8 cellular contexts compared by ENCODE assay signal in genomic region chr4:41935652-41936021, GRCh38. TPM values are rescaled to one million over a fixed set of nuclear protein-coding genes. Genes with fewer than 3 reads are reported as not detected.
A peak's percentile ranks its signal among the peaks of the same experiment; 100 is the strongest.
DNase-seq lines count a peak whose midpoint lies in the region; ATAC-seq lines count a peak whose summit lies in the region.

No MANE protein-coding gene starts in this region.

- H3K9ac ChIP-seq in Karpas-422 (ENCODE audit: low read length), result peak overlapping the region; percentile 99
- H3K9ac ChIP-seq in iPS-18a (ENCODE audit: low read length), result peak overlapping the region; percentile 93

- H3K36me3 Mint-ChIP-seq in CD4-positive, alpha-beta memory T cell, result peaks cover 14 to 28% of the 10 kb centered on the region in 2 donors
- H3K36me3 Mint-ChIP-seq in activated naive CD8-positive, alpha-beta T cell treated with anti-CD3 and anti-CD28 coated beads for 36 hours, result peaks cover 24% of the 10 kb centered on the region

- peaks cover 0 to 2% (median 0%) of the 10 kb centered on the region in 8 donors for H3K9me3 Mint-ChIP-seq in CD4-positive, alpha-beta memory T cell
- H3K9me3 Mint-ChIP-seq in activated naive CD8-positive, alpha-beta T cell treated with anti-CD3 and anti-CD28 coated beads for 36 hours, result no peaks in the 10 kb centered on the region

- peak overlapping the region; percentile 96; the same call in 1 of the 2 replicates for H2AFZ ChIP-seq in Karpas-422 (ENCODE audit: low read length)

- H3K36me3 ChIP-seq in CD4-positive, alpha-beta memory T cell (ENCODE audit: insufficient read depth, low read length), result peaks cover 8% of the 10 kb centered on the region
- peaks cover 34% of the 10 kb centered on the region for H3K36me3 ChIP-seq in Karpas-422 (ENCODE audit: insufficient read depth, low read length)
- peaks cover 24% of the 10 kb centered on the region for H3K36me3 ChIP-seq in iPS-18a (ENCODE audit: control insufficient read depth, low read depth, low read length)

- peaks cover 6% of the 10 kb centered on the region; the same call in 1 of the 2 replicates for H4K20me1 ChIP-seq in Karpas-422 (ENCODE audit: insufficient read depth, low read depth, low read length)

- peaks cover 40% of the 10 kb centered on the region for H3K4me1 ChIP-seq in CD4-positive, alpha-beta memory T cell (ENCODE audit: insufficient read depth, low read length)
- H3K4me1 ChIP-seq in Karpas-422 (ENCODE audit: low read length) (peaks cover 46% of the 10 kb centered on the region), iPS-18a (ENCODE audit: control insufficient read depth, low read depth, low read length) (no peaks in the 10 kb centered on the region)

- peak overlapping the region; percentile 98 for H3K4me2 ChIP-seq in Karpas-422 (ENCODE audit: low read depth, low read length, poor library complexity, severe bottlenecking)

- H3K27me3 Mint-ChIP-seq in CD4-positive, alpha-beta memory T cell, result peaks cover 0 to 2% of the 10 kb centered on the region in 2 donors
- no peaks in the 10 kb centered on the region for H3K27me3 Mint-ChIP-seq in activated naive CD8-positive, alpha-beta T cell treated with anti-CD3 and anti-CD28 coated beads for 36 hours

- CTCF ChIA-PET in CD4-positive, alpha-beta memory T cell (lab: Charles Lee; ENCODE audit: partially characterized antibody), result interaction anchor here (1.5 kb wide), 1 partner anchor 12 kb away, joined by 3 read pairs; no protein-coding TSS in a partner anchor

- peak in 2 of 5 donors; percentile 4 to 56 for DNase-seq in CD4-positive, alpha-beta memory T cell
- DNase-seq in Karpas-422 (peak; percentile 77), hypothalamus (lab: John Stamatoyannopoulos, UW) (no peak)
- peak; percentile 29 for DNase-seq in activated naive CD8-positive, alpha-beta T cell treated with anti-CD3 and anti-CD28 coated beads for 36 hours
- DNase-seq in stimulated activated CD4-positive, alpha-beta T cell treated with anti-CD3 and anti-CD28 coated beads, Interleukin-1b, Interleukin-23, amount 100 ng/mL, for 48 hours, result peak; percentile 44

- peak overlapping the region; percentile 68 to 89 for H3K4me3 ChIP-seq in CD4-positive, alpha-beta memory T cell (ENCODE audit: low read length in 2 of 2)
- H3K4me3 ChIP-seq in Karpas-422 (ENCODE audit: low read length), result peak overlapping the region; percentile 99
- H3K4me3 ChIP-seq in iPS-18a (ENCODE audit: low read length), result peak overlapping the region; percentile 97

- POLR2A ChIA-PET in CD4-positive, alpha-beta memory T cell (lab: Charles Lee; ENCODE audit: partially characterized antibody), result interaction anchor here (3.1 kb wide), 1 partner anchor 55 kb away, joined by 19 read pairs; the partner anchor contains the start of gene SLC30A9

- H3K27ac Mint-ChIP-seq in CD4-positive, alpha-beta memory T cell, result peak overlapping the region; percentile 48 to 93 (median 92)
- H3K27ac Mint-ChIP-seq in activated naive CD8-positive, alpha-beta T cell treated with anti-CD3 and anti-CD28 coated beads for 36 hours, result peak overlapping the region; percentile 97

- intact Hi-C loops in CD4-positive, alpha-beta memory T cell (cut with micrococcal nuclease), result loop anchor here (1.0 kb wide), 1 partner anchor 55 kb away; the partner anchor contains the start of gene SLC30A9

- peaks cover 30 to 52% (median 42%) of the 10 kb centered on the region in 4 donors for H3K4me1 Mint-ChIP-seq in CD4-positive, alpha-beta memory T cell
- peaks cover 37% of the 10 kb centered on the region for H3K4me1 Mint-ChIP-seq in activated naive CD8-positive, alpha-beta T cell treated with anti-CD3 and anti-CD28 coated beads for 36 hours

- peak; percentile 18 for ATAC-seq in GM21360 (IDR thresholded peaks at IDR 0.05; ENCODE audit: unreplicated experiment)
- no peak for ATAC-seq in GM19467 (IDR thresholded peaks at IDR 0.05; ENCODE audit: unreplicated experiment)

- H3K9me3 ChIP-seq in CD4-positive, alpha-beta memory T cell (ENCODE audit: control insufficient read depth in 1 of 2, low read length in 2 of 2), result no peaks in the 10 kb centered on the region
- no peaks in the 10 kb centered on the region for H3K9me3 ChIP-seq in Karpas-422 (ENCODE audit: low read length)
- no peaks in the 10 kb centered on the region for H3K9me3 ChIP-seq in iPS-18a (ENCODE audit: control insufficient read depth, low read depth, low read length)

- H3K4me3 Mint-ChIP-seq in CD4-positive, alpha-beta memory T cell, result peak overlapping the region; percentile 95 to 98 (median 96)
- peak overlapping the region; percentile 99 for H3K4me3 Mint-ChIP-seq in activated naive CD8-positive, alpha-beta T cell treated with anti-CD3 and anti-CD28 coated beads for 36 hours

- peak overlapping the region; percentile 73 for H3K27ac ChIP-seq in CD4-positive, alpha-beta memory T cell (ENCODE audit: low read depth, low read length)
- H3K27ac ChIP-seq in Karpas-422 (ENCODE audit: low read length) (peak overlapping the region; percentile 61; the same call in 1 of the 2 replicates), iPS-18a (ENCODE audit: low read length) (peak overlapping the region; percentile 75)

- H3K9me2 ChIP-seq in Karpas-422 (replicated peaks; ENCODE audit: insufficient read depth, low read length), result peaks cover 7% of the 10 kb centered on the region; the same call in 1 of the 2 replicates

- peaks cover 55% of the 10 kb centered on the region for H3K79me2 ChIP-seq in Karpas-422 (ENCODE audit: low read length)

- no peaks in the 10 kb centered on the region for H3K27me3 ChIP-seq in CD4-positive, alpha-beta memory T cell (ENCODE audit: insufficient read depth, low read length)
- no peaks in the 10 kb centered on the region for H3K27me3 ChIP-seq in Karpas-422 (ENCODE audit: low read length)
- peaks cover 7% of the 10 kb centered on the region for H3K27me3 ChIP-seq in iPS-18a (ENCODE audit: control insufficient read depth, insufficient read depth, low read length)

RNA-seq across cellular contexts. Expression of gene TMEM33, which starts 0.4 kb away (rescaled TPM):
- total RNA-seq in CD4-positive, alpha-beta memory T cell, result 10 to 100 TPM; 41.7 to 43.6 TPM
- 10 to 100 TPM; 15.0 to 25.8 TPM for polyA plus RNA-seq in CD4-positive, alpha-beta memory T cell
- total RNA-seq in Karpas-422 (2014; rRNA removed; shearing (Covaris generic); ENCODE audit: low replicate concordance), result 80.3 and 163 TPM in 2 replicates
- 10 to 100 TPM; 79.3 to 79.5 TPM for total RNA-seq in activated naive CD8-positive, alpha-beta T cell treated with anti-CD3 and anti-CD28 coated beads for 36 hours

RNA-seq across cellular contexts. Expression of gene DCAF4L1, which starts 45.9 kb away (rescaled TPM):
- under 1 TPM; 0.32 to 0.42 TPM for total RNA-seq in CD4-positive, alpha-beta memory T cell
- polyA plus RNA-seq in CD4-positive, alpha-beta memory T cell, result not detected
- 0.36 and 0.56 TPM in 2 replicates for total RNA-seq in Karpas-422 (2014; rRNA removed; shearing (Covaris generic); ENCODE audit: low replicate concordance)
- under 1 TPM; 0.26 to 0.27 TPM for total RNA-seq in activated naive CD8-positive, alpha-beta T cell treated with anti-CD3 and anti-CD28 coated beads for 36 hours

RNA-seq across cellular contexts. Expression of gene SLC30A9, which starts 54.7 kb away (rescaled TPM):
- 10 to 100 TPM; 28.6 to 31.5 TPM for total RNA-seq in CD4-positive, alpha-beta memory T cell
- polyA plus RNA-seq in CD4-positive, alpha-beta memory T cell, result 10 to 100 TPM; 37.1 to 42.8 TPM
- 70.3 and 82.7 TPM in 2 replicates for total RNA-seq in Karpas-422 (2014; rRNA removed; shearing (Covaris generic); ENCODE audit: low replicate concordance)
- 10 to 100 TPM; 52.3 to 58.0 TPM for total RNA-seq in activated naive CD8-positive, alpha-beta T cell treated with anti-CD3 and anti-CD28 coated beads for 36 hours

Comparison
In these comparisons a context has a peak if more than half of its experiments do, and no peak if none do; other contexts are left out.
1. DNase-seq: peak in Karpas-422 (single experiment), activated naive CD8-positive, alpha-beta T cell treated with anti-CD3 and anti-CD28 coated beads for 36 hours (single experiment) and stimulated activated CD4-positive, alpha-beta T cell treated with anti-CD3 and anti-CD28 coated beads, Interleukin-1b, Interleukin-23, amount 100 ng/mL, for 48 hours (single experiment); none in hypothalamus (0 of 51).
2. Peak in every context shown above with its lines, with median percentiles within 50 percentile points of each other: H3K27ac ChIP-seq and H3K4me3 ChIP-seq.